ENCODE assay signal across 26 cellular contexts in the genomic region with DNA sequence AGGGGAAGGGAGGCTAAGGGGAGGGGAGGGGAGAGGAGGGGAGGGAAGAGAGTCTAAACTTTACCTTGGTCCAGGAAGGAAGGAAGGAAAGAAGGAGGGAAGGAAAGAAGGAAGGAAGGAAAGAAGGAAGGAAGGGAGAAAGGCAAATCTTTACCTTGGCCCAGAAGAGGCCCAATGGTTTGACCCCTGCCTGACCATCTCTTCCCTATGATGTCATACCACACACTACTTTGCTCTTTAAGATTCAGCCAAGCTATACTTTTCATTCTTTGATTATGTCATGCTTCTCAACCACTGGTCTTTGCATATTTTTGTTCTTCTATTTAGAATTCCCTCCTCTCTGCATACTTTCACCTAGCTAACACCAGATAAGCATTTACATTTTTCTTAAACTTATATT.
"Had no signal": no experiment of that assay in that cellular context is flagged by ENCODE, and none has a peak within 500 bp of the region (broad histone marks: within the 10 kb centered on the region; RNA-seq: fewer than 3 reads in every experiment).

No MANE protein-coding gene starts in this region.

- ATAC-seq: stimulated activated effector memory CD8-positive, alpha-beta T cell treated with anti-CD3 and anti-CD28 coated beads, Interleukin-12 subunit alpha, Interleukin-12 subunit beta, amount 100 ng/mL, for 72 hours; stimulated activated memory B cell treated with anti-CD40 and anti-IgM and Interleukin-4, amounts not matched to agents 10 μg/mL and 1 μg/mL and 100 μg/mL, for 72 hours; stimulated activated naive B cell treated with anti-CD40 and anti-IgM and Interleukin-4, amounts not matched to agents 10 μg/mL and 1 μg/mL and 100 μg/mL, for 72 hours; stimulated activated naive CD8-positive, alpha-beta T cell treated with anti-CD3 and anti-CD28 coated beads, Interleukin-15, amount 100 ng/mL, for 72 hours; stimulated activated naive CD8-positive, alpha-beta T cell treated with anti-CD3 and anti-CD28 coated beads, Interleukin-15, Interleukin-2, amounts not matched to agents 100 U/mL and 50 U/mL, for 24 hours; upper lobe of right lung had no signal

- DNase-seq: stimulated activated CD4-positive, alpha-beta T cell treated with anti-CD3 and anti-CD28 coated beads, Interleukin-2, amount 100 ng/mL, for 48 hours; stimulated activated CD4-positive, alpha-beta T cell treated with anti-CD3 and anti-CD28 coated beads, Interleukin-4, amount 100 ng/mL, for 1 hour; stimulated activated CD4-positive, alpha-beta T cell treated with anti-CD3 and anti-CD28 coated beads, Interleukin-4, amount 100 ng/mL, for 24 hours; stimulated activated CD4-positive, alpha-beta T cell treated with anti-CD3 and anti-CD28 coated beads, Interleukin-4, amount 100 ng/mL, for 4 hours; stimulated activated CD8-positive, alpha-beta memory T cell treated with anti-CD3 and anti-CD28 coated beads, Interleukin-4, amount 100 ng/mL, for 48 hours; stimulated activated naive B cell treated with anti-CD40 and anti-IgM and Interleukin-4, amounts not matched to agents 10 μg/mL and 1 μg/mL and 100 μg/mL, for 72 hours; stimulated activated naive CD4-positive, alpha-beta T cell; stimulated activated naive CD4-positive, alpha-beta T cell treated with Interleukin-2 at 50 U/mL for 16 hours; stimulated activated naive CD8-positive, alpha-beta T cell treated with anti-CD3 and anti-CD28 coated beads, Interleukin-15, amount 100 ng/mL, for 72 hours; stimulated activated naive CD8-positive, alpha-beta T cell treated with anti-CD3 and anti-CD28 coated beads, Interleukin-15, Interleukin-2, amounts not matched to agents 100 U/mL and 50 U/mL, for 24 hours; substantia nigra; testis; thyroid gland; tibial artery; transverse colon; trophoblast cell; upper lobe of left lung; upper lobe of right lung; uterus had no signal

- H3K4me1 ChIP-seq: suprapubic skin, testis, thyroid gland, tibial artery, tibial nerve, transverse colon, upper lobe of left lung, upper lobe of right lung, uterus, vagina had no signal

- FAIRE-seq: urothelium cell line had no signal

- H3K9me3 ChIP-seq: suprapubic skin, testis, thoracic aorta, thyroid gland, tibial artery, tibial nerve, transverse colon, upper lobe of left lung, upper lobe of right lung, uterus, vagina had no signal

- H3K4me3 ChIP-seq: suprapubic skin, testis, thoracic aorta, thyroid gland, tibial artery, tibial nerve, transverse colon, upper lobe of left lung, upper lobe of right lung, uterus, vagina had no signal

- H3K27ac ChIP-seq: suprapubic skin, testis, thoracic aorta, thyroid gland, tibial artery, tibial nerve, transverse colon, upper lobe of left lung, upper lobe of right lung, uterus, vagina had no signal

- H3K36me3 ChIP-seq: suprapubic skin, thoracic aorta, thyroid gland, tibial artery, tibial nerve, transverse colon, upper lobe of left lung, upper lobe of right lung, uterus, vagina had no signal

- H3K27me3 ChIP-seq: suprapubic skin, testis, thyroid gland, tibial artery, tibial nerve, transverse colon, upper lobe of left lung, upper lobe of right lung, uterus, vagina had no signal
